Comparison of ENCODE assay signal across 28 cellular contexts in genomic region chr9:116499434-116499833, GRCh38.
"Had no signal": no experiment of that assay in that cellular context is flagged by ENCODE, and none has a peak within 500 bp of the region (broad histone marks: within the 10 kb centered on the region; RNA-seq: fewer than 3 reads in every experiment).

No MANE protein-coding gene starts in this region.

- H3K27ac ChIP-seq: adrenal gland, breast epithelium, coronary artery, dorsolateral prefrontal cortex, esophagus squamous epithelium, WERI-Rb-1 had no signal

- H3K4me1 ChIP-seq: adrenal gland, breast epithelium had no signal

- H3K36me3 ChIP-seq: adrenal gland, breast epithelium, esophagus squamous epithelium, WERI-Rb-1 had no signal

- H3K9me3 ChIP-seq: adrenal gland, breast epithelium, esophagus squamous epithelium had no signal

- H3K4me3 ChIP-seq: adrenal gland, breast epithelium, coronary artery, dorsolateral prefrontal cortex, esophagus squamous epithelium had no signal

- ATAC-seq: activated CD4-positive, CD25-positive, alpha-beta regulatory T cell treated with anti-CD3 and anti-CD28 coated beads, Interleukin-2, amount 50 U/mL, for 24 hours; activated CD8-positive, alpha-beta T cell treated with anti-CD3 and anti-CD28 coated beads for 36 hours; activated naive CD8-positive, alpha-beta T cell treated with anti-CD3 and anti-CD28 coated beads, Interleukin-2, amount 50 U/mL, for 24 hours; T-helper 17 cell had no signal

- H3K27me3 ChIP-seq: adrenal gland, breast epithelium, dorsolateral prefrontal cortex, esophagus squamous epithelium had no signal

- DNase-seq: activated B cell treated with CpG ODN at 0.5 μM for 24 hours; activated CD4-positive, alpha-beta T cell treated with anti-CD3 and anti-CD28 coated beads for 48 hours; activated CD4-positive, alpha-beta T cell treated with anti-CD3 and anti-CD28 coated beads, Interleukin-2, amount 50 U/mL, for 1 hour; activated CD4-positive, alpha-beta T cell treated with anti-CD3 and anti-CD28 coated beads, Interleukin-2, amount 50 U/mL, for 48 hours; activated CD8-positive, alpha-beta memory T cell treated with anti-CD3 and anti-CD28 coated beads for 24 hours; activated CD8-positive, alpha-beta T cell treated with anti-CD3 and anti-CD28 coated beads for 36 hours; activated effector memory CD4-positive, alpha-beta T cell treated with anti-CD3 and anti-CD28 coated beads, Interleukin-2, amount 50 U/mL, for 16 hours; activated naive CD4-positive, alpha-beta T cell treated with anti-CD3 and anti-CD28 coated beads for 36 hours; activated naive CD8-positive, alpha-beta T cell treated with anti-CD3 and anti-CD28 coated beads for 36 hours; activated naive CD8-positive, alpha-beta T cell treated with anti-CD3 and anti-CD28 coated beads, Interleukin-2, amount 50 U/mL, for 24 hours; activated T-cell treated with anti-CD3 and anti-CD28 coated beads, Interleukin-2, amount 50 U/mL, for 1 hour; activated T-cell treated with anti-CD3 and anti-CD28 coated beads, Interleukin-2, amount 50 U/mL, for 48 hours; adrenal gland; amygdala; aorta; dorsolateral prefrontal cortex; effector memory CD4-positive, alpha-beta T cell; endodermal cell; erythroblast; esophagus squamous epithelium; head of caudate nucleus; T-helper 1 cell; T-helper 17 cell; T1000; WERI-Rb-1 had no signal
